In genomic region chrX:23784487-23785301, GRCh38 we compare ENCODE assay signal across 8 cellular contexts. TPM values are rescaled to one million over a fixed set of nuclear protein-coding genes. Genes with fewer than 3 reads are reported as not detected.
DNase-seq lines count a peak whose midpoint lies in the region; ATAC-seq and TF ChIP-seq lines count a peak whose summit lies in the region.

No MANE protein-coding gene starts in this region.

- no peak for TF ChIP-seq CTCF in upper lobe of left lung (IDR thresholded peaks at IDR 0.05)

- H3K27me3 Mint-ChIP-seq in CD8-positive, alpha-beta memory T cell: peaks cover 0 to 5% of the 10 kb centered on the region in 2 donors

- H3K4me3 ChIP-seq in CD8-positive, alpha-beta memory T cell (ENCODE audit: low read length): peak overlapping the region; percentile 60
- peak overlapping the region; percentile 41 to 64 (median 56) for H3K4me3 ChIP-seq in upper lobe of left lung

- 30 to 54% methylated on average over 6 to 8 of the region's 8 CpGs for WGBS in upper lobe of left lung, 2 donors

- peaks cover 23% of the 10 kb centered on the region for H3K4me1 ChIP-seq in CD8-positive, alpha-beta memory T cell (ENCODE audit: insufficient read depth, low read length)
- H3K4me1 ChIP-seq in upper lobe of left lung: peaks cover 0 to 7% (median 0%) of the 10 kb centered on the region in 4 donors

- no peaks in the 10 kb centered on the region for H3K27me3 ChIP-seq in CD8-positive, alpha-beta memory T cell (ENCODE audit: insufficient read depth, low read length, poor library complexity, severe bottlenecking)
- H3K27me3 ChIP-seq in upper lobe of left lung: no peaks in the 10 kb centered on the region

- peak in 1 of 4 donors; percentile 38 for TF ChIP-seq POLR2A in upper lobe of left lung (IDR thresholded peaks at IDR 0.05)

- peak; percentile 26 for ATAC-seq in left lobe of liver
- peak in 1 of 2 donors; percentile 21 for ATAC-seq in upper lobe of left lung (ENCODE audit: low FRiP score in 2 of 2)

- H3K27ac Mint-ChIP-seq in CD8-positive, alpha-beta memory T cell: peak overlapping the region; percentile 90 to 98 (median 98)

- peaks cover 4 to 37% (median 5%) of the 10 kb centered on the region in 3 donors for H3K36me3 Mint-ChIP-seq in CD8-positive, alpha-beta memory T cell

- H3K4me1 Mint-ChIP-seq in CD8-positive, alpha-beta memory T cell: peaks cover 34 to 44% (median 42%) of the 10 kb centered on the region in 3 donors

- H3K9me3 Mint-ChIP-seq in CD8-positive, alpha-beta memory T cell: no peaks in the 10 kb centered on the region

- POLR2A ChIA-PET in CD8-positive, alpha-beta memory T cell (lab: Charles Lee): interaction anchor here (0.6 to 2.7 kb wide), 4 partner anchors 12 to 269 kb away, joined by 3 to 24 read pairs (median 6); partner anchors contain the start of gene PRDX4

- CTCF ChIA-PET in CD8-positive, alpha-beta memory T cell (lab: Charles Lee): interaction anchor here (2.5 to 3.7 kb wide), 4 partner anchors 18 to 269 kb away, joined by 12 to 21 read pairs (median 20); partner anchors contain the start of genes ACOT9 and EIF2S3

- peaks cover 12% of the 10 kb centered on the region for H3K36me3 ChIP-seq in CD8-positive, alpha-beta memory T cell (ENCODE audit: insufficient read depth, low read length)
- H3K36me3 ChIP-seq in upper lobe of left lung: peaks cover 0 to 10% (median 0%) of the 10 kb centered on the region in 4 donors

- no peaks in the 10 kb centered on the region for H3K9me3 ChIP-seq in CD8-positive, alpha-beta memory T cell (ENCODE audit: low read length)
- no peaks in the 10 kb centered on the region for H3K9me3 ChIP-seq in upper lobe of left lung

- H3K4me3 Mint-ChIP-seq in CD8-positive, alpha-beta memory T cell: peak overlapping the region; percentile 95 to 100 (median 97)

- H3K27ac ChIP-seq in CD8-positive, alpha-beta memory T cell (ENCODE audit: low read depth, low read length): peak overlapping the region; percentile 89
- peak overlapping the region; percentile 70 for H3K27ac ChIP-seq in angular gyrus (ENCODE audit: low read depth, low read length)
- peak overlapping the region; percentile 91 to 97 (median 94) for H3K27ac ChIP-seq in upper lobe of left lung

- no peak for DNase-seq in CD8-positive, alpha-beta memory T cell
- DNase-seq in LHCN-M2 (ENCODE audit: low read depth): peak; percentile 74
- DNase-seq in left lobe of liver (ENCODE audit: low spot score): no peak
- DNase-seq in upper lobe of left lung: no peak
- DNase-seq in kidney glomerular epithelial cell (lab: John Stamatoyannopoulos, UW): no peak
- no peak for DNase-seq in DMS153 (lab: John Stamatoyannopoulos, UW)
- no peak for DNase-seq in NCI-H510A treated with DMSO at 0.1 percent for 48 hours (lab: John Stamatoyannopoulos, UW)

- peak in 1 of 4 donors; percentile 17 for TF ChIP-seq EP300 in upper lobe of left lung (IDR thresholded peaks at IDR 0.05)

RNA-seq across cellular contexts. Expression of gene SAT1, which starts 1.7 kb away (rescaled TPM):
- 10 to 100 TPM; 40.0 to 41.3 TPM for total RNA-seq in CD8-positive, alpha-beta memory T cell
- 113 TPM for polyA plus RNA-seq in CD8-positive, alpha-beta memory T cell
- total RNA-seq in LHCN-M2 (2014; rRNA removed) (83.0 and 109 TPM in 2 replicates), left lobe of liver (227 TPM), upper lobe of left lung (1,000 to 10,000 TPM in 4 of 6 donors, 100 to 1,000 TPM in 2; 657 to 1,891 (median 1,145) TPM)
- 35.4 TPM for polyA plus RNA-seq in LHCN-M2 (2012)

RNA-seq across cellular contexts. Expression of gene ACOT9, which starts 41.6 kb away (rescaled TPM):
- total RNA-seq in CD8-positive, alpha-beta memory T cell: 10 to 100 TPM; 31.1 to 33.9 TPM
- 29.4 TPM for polyA plus RNA-seq in CD8-positive, alpha-beta memory T cell
- total RNA-seq in LHCN-M2 (2014; rRNA removed): 59.8 and 66.5 TPM in 2 replicates
- polyA plus RNA-seq in LHCN-M2 (2012): 52.2 TPM
- 11.0 TPM for total RNA-seq in left lobe of liver
- 10 to 100 TPM; 40.3 to 54.5 (median 45.1) TPM for total RNA-seq in upper lobe of left lung
